Comparison of ENCODE assay signal across 9 cellular contexts in the genomic region with DNA sequence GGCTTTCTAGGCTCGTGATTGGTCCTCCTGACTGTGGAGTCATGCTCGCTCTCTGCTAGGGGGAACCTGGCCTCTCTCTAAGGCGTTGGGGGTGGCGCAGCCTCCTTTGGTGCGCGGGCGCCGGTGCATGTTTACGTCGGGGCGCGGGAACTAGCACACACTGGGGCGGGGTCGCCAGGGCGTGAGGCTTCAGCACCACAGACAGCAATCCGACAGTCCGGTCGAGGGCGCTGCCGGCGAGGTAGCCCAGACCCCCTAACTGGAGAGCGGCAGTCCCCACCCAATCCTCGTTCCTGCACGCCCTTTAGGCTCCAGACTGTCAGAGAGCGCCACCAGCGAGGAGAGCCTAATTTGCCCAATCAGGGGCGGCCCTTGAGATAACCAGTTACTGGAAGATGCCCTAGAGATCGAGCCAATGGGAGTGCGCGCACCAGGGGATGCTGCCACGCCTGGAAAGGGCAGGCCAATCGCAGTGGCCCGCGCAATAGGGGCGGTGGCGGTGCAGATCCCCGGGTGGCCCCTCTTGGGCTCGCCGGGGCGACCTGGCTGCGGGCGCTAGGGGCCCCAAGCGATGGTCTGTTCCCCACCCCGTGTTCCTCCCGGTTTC. TPM values are rescaled to one million over a fixed set of nuclear protein-coding genes. Genes with fewer than 3 reads are reported as not detected.
DNase-seq lines count a peak whose midpoint lies in the region; ATAC-seq, FAIRE-seq and TF ChIP-seq lines count a peak whose summit lies in the region.
"Had no signal": no experiment of that assay in that cellular context is flagged by ENCODE, and none has a peak within 500 bp of the region (broad histone marks: within the 10 kb centered on the region; RNA-seq: fewer than 3 reads in every experiment).

No MANE protein-coding gene starts in this region.

- H3K27me3 ChIP-seq in Karpas-422 (ENCODE audit: low read length) (no peaks in the 10 kb centered on the region), thymus (ENCODE audit: control insufficient read depth, insufficient read depth) (peaks cover 51% of the 10 kb centered on the region)

- H3K79me2 ChIP-seq in Karpas-422 (ENCODE audit: low read length), result no peaks in the 10 kb centered on the region

- H4K20me1 ChIP-seq in Karpas-422 (ENCODE audit: insufficient read depth, low read depth, low read length), result no peaks in the 10 kb centered on the region

- H3K9me2 ChIP-seq in Karpas-422 (replicated peaks; ENCODE audit: insufficient read depth, low read length), result no peaks in the 10 kb centered on the region

- H2AFZ ChIP-seq in Karpas-422 (ENCODE audit: low read length), result peak overlapping the region; percentile 91; the same call in 1 of the 2 replicates

- peak overlapping the region; percentile 81 for H3K9ac ChIP-seq in Karpas-422 (ENCODE audit: low read length)

- 4% methylated on average over 45 of the region's 45 CpGs for WGBS in thymus

- no peak for FAIRE-seq in frontal cortex (lab: Jason Lieb, UNC)
- FAIRE-seq: colon had no signal

- H3K36me3 ChIP-seq in Karpas-422 (ENCODE audit: insufficient read depth, low read length) (no peaks in the 10 kb centered on the region), thymus (ENCODE audit: control insufficient read depth, insufficient read depth) (peaks cover 19% of the 10 kb centered on the region)

- H3K27ac ChIP-seq in Karpas-422 (ENCODE audit: low read length) (peak overlapping the region; percentile 86), thymus (ENCODE audit: low read depth) (no peak overlapping the region)

- DNase-seq in D341Med (ENCODE audit: low spot score), result peak; percentile 95
- peak; percentile 96 for DNase-seq in Karpas-422
- peak; percentile 90 for DNase-seq in RPMI8226
- peak; percentile 57 for DNase-seq in activated T-helper 9 cell treated with anti-CD3 and anti-CD28 coated beads, Interleukin-2, amount 50 U/mL, for 16 hours (ENCODE audit: low read depth)
- DNase-seq in frontal cortex (ENCODE audit: low spot score in 2 of 2), result peak; percentile 88 to 94
- DNase-seq in omental fat pad (ENCODE audit: low spot score), result no peak

- TF ChIP-seq CTCF in omental fat pad (IDR thresholded peaks at IDR 0.05), result no peak

- ATAC-seq in GM21529 (IDR thresholded peaks at IDR 0.05; ENCODE audit: unreplicated experiment) (peak; percentile 75), omental fat pad (ENCODE audit: low FRiP score) (peak; percentile 38)

- H3K4me3 ChIP-seq in Karpas-422 (ENCODE audit: low read length) (peak overlapping the region; percentile 61; the same call in 1 of the 2 replicates), thymus (ENCODE audit: low read length) (peak overlapping the region; percentile 37)

- H3K9me3 ChIP-seq in Karpas-422 (ENCODE audit: low read length), result no peaks in the 10 kb centered on the region
- peaks cover 1% of the 10 kb centered on the region for H3K9me3 ChIP-seq in thymus (ENCODE audit: control insufficient read depth)

- H3K4me1 ChIP-seq in Karpas-422 (ENCODE audit: low read length) (peaks cover 16% of the 10 kb centered on the region), thymus (ENCODE audit: control insufficient read depth, insufficient read depth, low read length) (peaks cover 8% of the 10 kb centered on the region)

- H3K4me2 ChIP-seq in Karpas-422 (ENCODE audit: low read depth, low read length, poor library complexity, severe bottlenecking), result peak overlapping the region; percentile 79

RNA-seq across cellular contexts. Expression of a gene that starts 1.0 kb away (rescaled TPM):
- total RNA-seq in Karpas-422 (2014; rRNA removed; shearing (Covaris generic); ENCODE audit: low replicate concordance), result not detected in 2 replicates
- 98.2 TPM for total RNA-seq in frontal cortex
- total RNA-seq in omental fat pad, result not detected
- 0.05 TPM for polyA plus RNA-seq in thymus

RNA-seq across cellular contexts. Expression of a gene that starts 23.8 kb away (rescaled TPM):
- total RNA-seq in Karpas-422 (2014; rRNA removed; shearing (Covaris generic); ENCODE audit: low replicate concordance), result 6.1 and 11.3 TPM in 2 replicates
- total RNA-seq in frontal cortex, result 16.3 TPM
- 1 to 10 TPM; 3.3 to 8.4 (median 5.3) TPM for total RNA-seq in omental fat pad
- 14.1 TPM for polyA plus RNA-seq in thymus

RNA-seq across cellular contexts. Expression of a gene that starts 46.4 kb away (rescaled TPM):
- 77.3 and 90.4 TPM in 2 replicates for total RNA-seq in Karpas-422 (2014; rRNA removed; shearing (Covaris generic); ENCODE audit: low replicate concordance)
- total RNA-seq in frontal cortex (39.1 TPM), omental fat pad (100 to 1,000 TPM in 1 of 4 donors, 10 to 100 TPM in 3; 65.6 to 101 (median 87.6) TPM)
- polyA plus RNA-seq in thymus, result 108 TPM

RNA-seq across cellular contexts. Expression of a gene that starts 47.0 kb away (rescaled TPM):
- 0.32 TPM in 1 of 2 replicates, not detected in the other for total RNA-seq in Karpas-422 (2014; rRNA removed; shearing (Covaris generic); ENCODE audit: low replicate concordance)
- total RNA-seq in frontal cortex, result 0.41 TPM
- total RNA-seq in omental fat pad, result under 1 TPM in 1 of 4 donors, not detected in 3; 0.46 TPM
- polyA plus RNA-seq in thymus, result 0.64 TPM

RNA-seq across cellular contexts. Expression of a gene that starts 47.1 kb away (rescaled TPM):
- 59.8 and 86.0 TPM in 2 replicates for total RNA-seq in Karpas-422 (2014; rRNA removed; shearing (Covaris generic); ENCODE audit: low replicate concordance)
- total RNA-seq in frontal cortex (60.3 TPM), omental fat pad (10 to 100 TPM; 25.0 to 63.1 (median 33.2) TPM)
- polyA plus RNA-seq in thymus, result 31.0 TPM

Comparison
In these comparisons a context has a peak if more than half of its experiments do, and no peak if none do; other contexts are left out.
1. RNA of a gene that starts 1.0 kb away (total RNA-seq): 98.2 TPM in frontal cortex (single experiment); not detected in Karpas-422 and not detected in omental fat pad; every median in the first group is over 10 times any median in the second.